In the genomic region with DNA sequence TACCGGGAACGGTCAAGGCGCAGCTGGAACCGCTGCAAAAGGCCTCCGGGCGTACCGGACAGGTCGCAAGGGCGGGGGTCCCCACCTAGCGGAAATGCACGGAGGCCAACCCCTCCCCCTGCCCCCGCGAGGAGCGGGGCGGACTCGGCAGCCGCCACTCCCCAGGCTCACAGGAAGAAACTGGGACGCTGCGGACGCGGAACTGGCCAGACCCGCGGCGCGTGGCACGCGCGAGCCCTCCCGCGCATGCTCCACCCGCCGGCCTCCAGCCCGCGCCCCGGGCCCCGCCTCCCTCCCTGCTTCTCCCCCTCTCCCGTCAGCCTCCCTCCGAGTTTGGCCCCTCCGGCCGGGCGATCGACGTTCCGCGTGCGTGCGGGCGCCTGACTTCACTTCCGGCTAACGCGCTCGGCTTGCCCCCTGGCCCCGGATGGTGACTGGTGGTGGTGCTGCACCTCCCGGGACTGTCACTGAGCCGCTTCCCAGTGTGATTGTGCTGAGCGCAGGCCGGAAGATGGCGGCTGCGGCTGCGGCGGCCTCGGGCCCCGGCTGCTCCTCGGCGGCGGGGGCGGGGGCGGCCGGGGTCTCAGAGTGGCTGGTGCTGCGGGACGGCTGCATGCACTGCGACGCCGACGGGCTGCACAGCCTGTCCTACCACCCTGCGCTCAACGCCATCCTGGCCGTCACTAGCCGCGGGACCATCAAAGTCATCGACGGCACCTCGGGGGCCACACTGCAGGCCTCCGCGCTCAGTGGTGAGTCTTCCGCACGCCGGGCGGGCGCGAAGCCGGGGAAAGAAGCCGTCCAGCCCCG, we compare ENCODE assay signal across 1 cellular context.
TF ChIP-seq lines count a peak whose summit lies in the region.

A gene with protein sequence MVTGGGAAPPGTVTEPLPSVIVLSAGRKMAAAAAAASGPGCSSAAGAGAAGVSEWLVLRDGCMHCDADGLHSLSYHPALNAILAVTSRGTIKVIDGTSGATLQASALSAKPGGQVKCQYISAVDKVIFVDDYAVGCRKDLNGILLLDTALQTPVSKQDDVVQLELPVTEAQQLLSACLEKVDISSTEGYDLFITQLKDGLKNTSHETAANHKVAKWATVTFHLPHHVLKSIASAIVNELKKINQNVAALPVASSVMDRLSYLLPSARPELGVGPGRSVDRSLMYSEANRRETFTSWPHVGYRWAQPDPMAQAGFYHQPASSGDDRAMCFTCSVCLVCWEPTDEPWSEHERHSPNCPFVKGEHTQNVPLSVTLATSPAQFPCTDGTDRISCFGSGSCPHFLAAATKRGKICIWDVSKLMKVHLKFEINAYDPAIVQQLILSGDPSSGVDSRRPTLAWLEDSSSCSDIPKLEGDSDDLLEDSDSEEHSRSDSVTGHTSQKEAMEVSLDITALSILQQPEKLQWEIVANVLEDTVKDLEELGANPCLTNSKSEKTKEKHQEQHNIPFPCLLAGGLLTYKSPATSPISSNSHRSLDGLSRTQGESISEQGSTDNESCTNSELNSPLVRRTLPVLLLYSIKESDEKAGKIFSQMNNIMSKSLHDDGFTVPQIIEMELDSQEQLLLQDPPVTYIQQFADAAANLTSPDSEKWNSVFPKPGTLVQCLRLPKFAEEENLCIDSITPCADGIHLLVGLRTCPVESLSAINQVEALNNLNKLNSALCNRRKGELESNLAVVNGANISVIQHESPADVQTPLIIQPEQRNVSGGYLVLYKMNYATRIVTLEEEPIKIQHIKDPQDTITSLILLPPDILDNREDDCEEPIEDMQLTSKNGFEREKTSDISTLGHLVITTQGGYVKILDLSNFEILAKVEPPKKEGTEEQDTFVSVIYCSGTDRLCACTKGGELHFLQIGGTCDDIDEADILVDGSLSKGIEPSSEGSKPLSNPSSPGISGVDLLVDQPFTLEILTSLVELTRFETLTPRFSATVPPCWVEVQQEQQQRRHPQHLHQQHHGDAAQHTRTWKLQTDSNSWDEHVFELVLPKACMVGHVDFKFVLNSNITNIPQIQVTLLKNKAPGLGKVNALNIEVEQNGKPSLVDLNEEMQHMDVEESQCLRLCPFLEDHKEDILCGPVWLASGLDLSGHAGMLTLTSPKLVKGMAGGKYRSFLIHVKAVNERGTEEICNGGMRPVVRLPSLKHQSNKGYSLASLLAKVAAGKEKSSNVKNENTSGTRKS (N-terminal part only) (plus strand): TSS at position 289 of the 810 bp plus-strand sequence. CDS start 139 bp downstream, at position 428.

TF ChIP-seq in WTC11, 78 proteins besides CTCF, POLR2A, EP300 and RAD21 (continued from another document and continues in another):
- TF ChIP-seq, protein P1, sequence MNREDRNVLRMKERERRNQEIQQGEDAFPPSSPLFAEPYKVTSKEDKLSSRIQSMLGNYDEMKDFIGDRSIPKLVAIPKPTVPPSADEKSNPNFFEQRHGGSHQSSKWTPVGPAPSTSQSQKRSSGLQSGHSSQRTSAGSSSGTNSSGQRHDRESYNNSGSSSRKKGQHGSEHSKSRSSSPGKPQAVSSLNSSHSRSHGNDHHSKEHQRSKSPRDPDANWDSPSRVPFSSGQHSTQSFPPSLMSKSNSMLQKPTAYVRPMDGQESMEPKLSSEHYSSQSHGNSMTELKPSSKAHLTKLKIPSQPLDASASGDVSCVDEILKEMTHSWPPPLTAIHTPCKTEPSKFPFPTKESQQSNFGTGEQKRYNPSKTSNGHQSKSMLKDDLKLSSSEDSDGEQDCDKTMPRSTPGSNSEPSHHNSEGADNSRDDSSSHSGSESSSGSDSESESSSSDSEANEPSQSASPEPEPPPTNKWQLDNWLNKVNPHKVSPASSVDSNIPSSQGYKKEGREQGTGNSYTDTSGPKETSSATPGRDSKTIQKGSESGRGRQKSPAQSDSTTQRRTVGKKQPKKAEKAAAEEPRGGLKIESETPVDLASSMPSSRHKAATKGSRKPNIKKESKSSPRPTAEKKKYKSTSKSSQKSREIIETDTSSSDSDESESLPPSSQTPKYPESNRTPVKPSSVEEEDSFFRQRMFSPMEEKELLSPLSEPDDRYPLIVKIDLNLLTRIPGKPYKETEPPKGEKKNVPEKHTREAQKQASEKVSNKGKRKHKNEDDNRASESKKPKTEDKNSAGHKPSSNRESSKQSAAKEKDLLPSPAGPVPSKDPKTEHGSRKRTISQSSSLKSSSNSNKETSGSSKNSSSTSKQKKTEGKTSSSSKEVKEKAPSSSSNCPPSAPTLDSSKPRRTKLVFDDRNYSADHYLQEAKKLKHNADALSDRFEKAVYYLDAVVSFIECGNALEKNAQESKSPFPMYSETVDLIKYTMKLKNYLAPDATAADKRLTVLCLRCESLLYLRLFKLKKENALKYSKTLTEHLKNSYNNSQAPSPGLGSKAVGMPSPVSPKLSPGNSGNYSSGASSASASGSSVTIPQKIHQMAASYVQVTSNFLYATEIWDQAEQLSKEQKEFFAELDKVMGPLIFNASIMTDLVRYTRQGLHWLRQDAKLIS (CRISPR knock-in tag; IDR thresholded peaks at IDR 0.05; ENCODE audit: borderline replicate concordance) = no peak
- TF ChIP-seq ZNF396 (CRISPR knock-in tag; IDR thresholded peaks at IDR 0.05; ENCODE audit: borderline replicate concordance) = no peak
- TF ChIP-seq E2F4 (CRISPR knock-in tag; IDR thresholded peaks at IDR 0.05; ENCODE audit: borderline replicate concordance, low read depth) = no peak
- no peak for TF ChIP-seq ZNF138 (CRISPR knock-in tag; conservative IDR thresholded peaks at IDR 0.05)
- TF ChIP-seq, protein P2, sequence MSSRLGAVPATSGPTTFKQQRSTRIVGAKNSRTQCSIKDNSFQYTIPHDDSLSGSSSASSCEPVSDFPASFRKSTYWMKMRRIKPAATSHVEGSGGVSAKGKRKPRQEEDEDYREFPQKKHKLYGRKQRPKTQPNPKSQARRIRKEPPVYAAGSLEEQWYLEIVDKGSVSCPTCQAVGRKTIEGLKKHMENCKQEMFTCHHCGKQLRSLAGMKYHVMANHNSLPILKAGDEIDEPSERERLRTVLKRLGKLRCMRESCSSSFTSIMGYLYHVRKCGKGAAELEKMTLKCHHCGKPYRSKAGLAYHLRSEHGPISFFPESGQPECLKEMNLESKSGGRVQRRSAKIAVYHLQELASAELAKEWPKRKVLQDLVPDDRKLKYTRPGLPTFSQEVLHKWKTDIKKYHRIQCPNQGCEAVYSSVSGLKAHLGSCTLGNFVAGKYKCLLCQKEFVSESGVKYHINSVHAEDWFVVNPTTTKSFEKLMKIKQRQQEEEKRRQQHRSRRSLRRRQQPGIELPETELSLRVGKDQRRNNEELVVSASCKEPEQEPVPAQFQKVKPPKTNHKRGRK (CRISPR knock-in tag; IDR thresholded peaks at IDR 0.05; ENCODE audit: borderline replicate concordance) = no peak
- TF ChIP-seq, protein P3, sequence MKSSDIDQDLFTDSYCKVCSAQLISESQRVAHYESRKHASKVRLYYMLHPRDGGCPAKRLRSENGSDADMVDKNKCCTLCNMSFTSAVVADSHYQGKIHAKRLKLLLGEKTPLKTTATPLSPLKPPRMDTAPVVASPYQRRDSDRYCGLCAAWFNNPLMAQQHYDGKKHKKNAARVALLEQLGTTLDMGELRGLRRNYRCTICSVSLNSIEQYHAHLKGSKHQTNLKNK (CRISPR knock-in tag; IDR thresholded peaks at IDR 0.05) = peak; percentile 56; the same call in 1 of the 2 replicates
- no peak for TF ChIP-seq NFATC4 (CRISPR knock-in tag; IDR thresholded peaks at IDR 0.05)
- TF ChIP-seq, protein P4, sequence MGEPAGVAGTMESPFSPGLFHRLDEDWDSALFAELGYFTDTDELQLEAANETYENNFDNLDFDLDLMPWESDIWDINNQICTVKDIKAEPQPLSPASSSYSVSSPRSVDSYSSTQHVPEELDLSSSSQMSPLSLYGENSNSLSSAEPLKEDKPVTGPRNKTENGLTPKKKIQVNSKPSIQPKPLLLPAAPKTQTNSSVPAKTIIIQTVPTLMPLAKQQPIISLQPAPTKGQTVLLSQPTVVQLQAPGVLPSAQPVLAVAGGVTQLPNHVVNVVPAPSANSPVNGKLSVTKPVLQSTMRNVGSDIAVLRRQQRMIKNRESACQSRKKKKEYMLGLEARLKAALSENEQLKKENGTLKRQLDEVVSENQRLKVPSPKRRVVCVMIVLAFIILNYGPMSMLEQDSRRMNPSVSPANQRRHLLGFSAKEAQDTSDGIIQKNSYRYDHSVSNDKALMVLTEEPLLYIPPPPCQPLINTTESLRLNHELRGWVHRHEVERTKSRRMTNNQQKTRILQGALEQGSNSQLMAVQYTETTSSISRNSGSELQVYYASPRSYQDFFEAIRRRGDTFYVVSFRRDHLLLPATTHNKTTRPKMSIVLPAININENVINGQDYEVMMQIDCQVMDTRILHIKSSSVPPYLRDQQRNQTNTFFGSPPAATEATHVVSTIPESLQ (CRISPR knock-in tag; IDR thresholded peaks at IDR 0.05) = no peak
- TF ChIP-seq ZNF232 (CRISPR knock-in tag; IDR thresholded peaks at IDR 0.05) = no peak
- TF ChIP-seq ZNF219 (CRISPR knock-in tag; IDR thresholded peaks at IDR 0.05; ENCODE audit: borderline replicate concordance) = 0 out of 2 replicates have a peak, but pooled peaks have one; percentile 70
- TF ChIP-seq CREM (CRISPR knock-in tag; IDR thresholded peaks at IDR 0.05) = peak; percentile 86
- TF ChIP-seq, protein P5, sequence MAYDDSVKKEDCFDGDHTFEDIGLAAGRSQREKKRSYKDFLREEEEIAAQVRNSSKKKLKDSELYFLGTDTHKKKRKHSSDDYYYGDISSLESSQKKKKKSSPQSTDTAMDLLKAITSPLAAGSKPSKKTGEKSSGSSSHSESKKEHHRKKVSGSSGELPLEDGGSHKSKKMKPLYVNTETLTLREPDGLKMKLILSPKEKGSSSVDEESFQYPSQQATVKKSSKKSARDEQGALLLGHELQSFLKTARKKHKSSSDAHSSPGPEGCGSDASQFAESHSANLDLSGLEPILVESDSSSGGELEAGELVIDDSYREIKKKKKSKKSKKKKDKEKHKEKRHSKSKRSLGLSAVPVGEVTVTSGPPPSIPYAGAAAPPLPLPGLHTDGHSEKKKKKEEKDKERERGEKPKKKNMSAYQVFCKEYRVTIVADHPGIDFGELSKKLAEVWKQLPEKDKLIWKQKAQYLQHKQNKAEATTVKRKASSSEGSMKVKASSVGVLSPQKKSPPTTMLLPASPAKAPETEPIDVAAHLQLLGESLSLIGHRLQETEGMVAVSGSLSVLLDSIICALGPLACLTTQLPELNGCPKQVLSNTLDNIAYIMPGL (CRISPR knock-in tag; IDR thresholded peaks at IDR 0.05) = peak; percentile 98
- TF ChIP-seq, protein P6, sequence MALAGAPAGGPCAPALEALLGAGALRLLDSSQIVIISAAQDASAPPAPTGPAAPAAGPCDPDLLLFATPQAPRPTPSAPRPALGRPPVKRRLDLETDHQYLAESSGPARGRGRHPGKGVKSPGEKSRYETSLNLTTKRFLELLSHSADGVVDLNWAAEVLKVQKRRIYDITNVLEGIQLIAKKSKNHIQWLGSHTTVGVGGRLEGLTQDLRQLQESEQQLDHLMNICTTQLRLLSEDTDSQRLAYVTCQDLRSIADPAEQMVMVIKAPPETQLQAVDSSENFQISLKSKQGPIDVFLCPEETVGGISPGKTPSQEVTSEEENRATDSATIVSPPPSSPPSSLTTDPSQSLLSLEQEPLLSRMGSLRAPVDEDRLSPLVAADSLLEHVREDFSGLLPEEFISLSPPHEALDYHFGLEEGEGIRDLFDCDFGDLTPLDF (CRISPR knock-in tag; IDR thresholded peaks at IDR 0.05) = 0 out of 2 replicates have a peak, but pooled peaks have one; percentile 31
- TF ChIP-seq FOXK1 (CRISPR knock-in tag; IDR thresholded peaks at IDR 0.05) = peak; percentile 66; the same call in 1 of the 2 replicates
- peak; percentile 4; the same call in 1 of the 2 replicates for TF ChIP-seq TEAD4 (CRISPR knock-in tag; IDR thresholded peaks at IDR 0.05)
- peak; percentile 93 for TF ChIP-seq ARID4B (CRISPR knock-in tag; IDR thresholded peaks at IDR 0.05; ENCODE audit: borderline replicate concordance)
- TF ChIP-seq ETV6 (CRISPR knock-in tag; IDR thresholded peaks at IDR 0.05) = peak; percentile 73; the same call in 1 of the 2 replicates
- TF ChIP-seq SOX15 (CRISPR knock-in tag; IDR thresholded peaks at IDR 0.05) = no peak
- TF ChIP-seq, protein P7, sequence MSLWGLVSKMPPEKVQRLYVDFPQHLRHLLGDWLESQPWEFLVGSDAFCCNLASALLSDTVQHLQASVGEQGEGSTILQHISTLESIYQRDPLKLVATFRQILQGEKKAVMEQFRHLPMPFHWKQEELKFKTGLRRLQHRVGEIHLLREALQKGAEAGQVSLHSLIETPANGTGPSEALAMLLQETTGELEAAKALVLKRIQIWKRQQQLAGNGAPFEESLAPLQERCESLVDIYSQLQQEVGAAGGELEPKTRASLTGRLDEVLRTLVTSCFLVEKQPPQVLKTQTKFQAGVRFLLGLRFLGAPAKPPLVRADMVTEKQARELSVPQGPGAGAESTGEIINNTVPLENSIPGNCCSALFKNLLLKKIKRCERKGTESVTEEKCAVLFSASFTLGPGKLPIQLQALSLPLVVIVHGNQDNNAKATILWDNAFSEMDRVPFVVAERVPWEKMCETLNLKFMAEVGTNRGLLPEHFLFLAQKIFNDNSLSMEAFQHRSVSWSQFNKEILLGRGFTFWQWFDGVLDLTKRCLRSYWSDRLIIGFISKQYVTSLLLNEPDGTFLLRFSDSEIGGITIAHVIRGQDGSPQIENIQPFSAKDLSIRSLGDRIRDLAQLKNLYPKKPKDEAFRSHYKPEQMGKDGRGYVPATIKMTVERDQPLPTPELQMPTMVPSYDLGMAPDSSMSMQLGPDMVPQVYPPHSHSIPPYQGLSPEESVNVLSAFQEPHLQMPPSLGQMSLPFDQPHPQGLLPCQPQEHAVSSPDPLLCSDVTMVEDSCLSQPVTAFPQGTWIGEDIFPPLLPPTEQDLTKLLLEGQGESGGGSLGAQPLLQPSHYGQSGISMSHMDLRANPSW (CRISPR knock-in tag; conservative IDR thresholded peaks at IDR 0.05; ENCODE audit: low read depth) = no peak
